Comparison of ENCODE assay signal across 19 cellular contexts in genomic region chr17:46013502-46014165, GRCh38. TPM values are rescaled to one million over a fixed set of nuclear protein-coding genes. Genes with fewer than 3 reads are reported as not detected.
DNase-seq lines count a peak whose midpoint lies in the region; ATAC-seq, FAIRE-seq and TF ChIP-seq lines count a peak whose summit lies in the region.
"Had no signal": no experiment of that assay in that cellular context is flagged by ENCODE, and none has a peak within 500 bp of the region (broad histone marks: within the 10 kb centered on the region; RNA-seq: fewer than 3 reads in every experiment).

No MANE protein-coding gene starts in this region.

- no peak for DNase-seq in activated naive CD8-positive, alpha-beta T cell treated with anti-CD3 and anti-CD28 coated beads, Interleukin-2, amount 50 U/mL, for 24 hours
- no peak for DNase-seq in activated naive CD8-positive, alpha-beta T cell treated with anti-CD3 and anti-CD28 coated beads for 36 hours
- peak; percentile 24 for DNase-seq in astrocyte of the spinal cord (ENCODE audit: low read depth, low spot score)
- peak; percentile 28 for DNase-seq in iris pigment epithelial cell (ENCODE audit: low read depth)
- no peak for DNase-seq in activated CD4-positive, alpha-beta T cell treated with anti-CD3 and anti-CD28 coated beads, Interleukin-2, amount 50 U/mL, for 4 hours
- no peak for DNase-seq in HTR-8/SVneo (ENCODE audit: insufficient read length, low spot score)
- DNase-seq in DMS 273 (lab: John Stamatoyannopoulos, UW; ENCODE audit: unreplicated experiment), result no peak
- DNase-seq: activated CD8-positive, alpha-beta memory T cell treated with anti-CD3 and anti-CD28 coated beads, Interleukin-2, amount 10 ng/mL, durations not matched to agents 7 days and 5 days; dermis blood vessel endothelial cell; DMS79; H9; NCI-H69; SHP77 treated with DMSO at 0.1 percent for 48 hours; transverse colon had no signal

- no peak for TF ChIP-seq CTCF in astrocyte of the spinal cord (IDR thresholded peaks at IDR 0.05; ENCODE audit: low read depth, low read length)

- H3K9me3 Mint-ChIP-seq in activated naive CD8-positive, alpha-beta T cell treated with anti-CD3 and anti-CD28 coated beads, Interleukin-2, amount 50 U/mL, for 24 hours, result no peaks in the 10 kb centered on the region
- no peaks in the 10 kb centered on the region for H3K9me3 Mint-ChIP-seq in activated naive CD8-positive, alpha-beta T cell treated with anti-CD3 and anti-CD28 coated beads for 36 hours
- H3K9me3 Mint-ChIP-seq: H9, nephron had no signal

- ATAC-seq in activated naive CD8-positive, alpha-beta T cell treated with anti-CD3 and anti-CD28 coated beads, Interleukin-2, amount 50 U/mL, for 24 hours, result no peak
- no peak for ATAC-seq in GM21515 (IDR thresholded peaks at IDR 0.05; ENCODE audit: unreplicated experiment)
- ATAC-seq: activated CD8-positive, alpha-beta memory T cell treated with anti-CD3 and anti-CD28 coated beads, Interleukin-2, amount 10 ng/mL, durations not matched to agents 7 days and 5 days; left lobe of liver had no signal

- H3K36me3 Mint-ChIP-seq in activated naive CD8-positive, alpha-beta T cell treated with anti-CD3 and anti-CD28 coated beads, Interleukin-2, amount 50 U/mL, for 24 hours (ENCODE audit: low read depth), result no peaks in the 10 kb centered on the region
- peaks cover 4% of the 10 kb centered on the region for H3K36me3 Mint-ChIP-seq in activated naive CD8-positive, alpha-beta T cell treated with anti-CD3 and anti-CD28 coated beads for 36 hours
- H3K36me3 Mint-ChIP-seq: activated CD8-positive, alpha-beta memory T cell treated with anti-CD3 and anti-CD28 coated beads, Interleukin-2, amount 10 ng/mL, durations not matched to agents 7 days and 5 days; activated naive CD8-positive, alpha-beta T cell had no signal

- H3K4me1 Mint-ChIP-seq in activated naive CD8-positive, alpha-beta T cell treated with anti-CD3 and anti-CD28 coated beads, Interleukin-2, amount 50 U/mL, for 24 hours, result peaks cover 3% of the 10 kb centered on the region
- peaks cover 2% of the 10 kb centered on the region for H3K4me1 Mint-ChIP-seq in activated naive CD8-positive, alpha-beta T cell treated with anti-CD3 and anti-CD28 coated beads for 36 hours
- H3K4me1 Mint-ChIP-seq: activated CD8-positive, alpha-beta memory T cell treated with anti-CD3 and anti-CD28 coated beads, Interleukin-2, amount 10 ng/mL, durations not matched to agents 7 days and 5 days had no signal

- no peak for FAIRE-seq in HTR-8/SVneo (lab: Jason Lieb, UNC)

- in situ Hi-C loops in astrocyte of the spinal cord (cut with HindIII; ENCODE audit: low sequenced_read_pairs), result no loop called here

- no peak overlapping the region for H3K4me3 Mint-ChIP-seq in activated naive CD8-positive, alpha-beta T cell treated with anti-CD3 and anti-CD28 coated beads, Interleukin-2, amount 50 U/mL, for 24 hours
- no peak overlapping the region for H3K4me3 Mint-ChIP-seq in activated naive CD8-positive, alpha-beta T cell treated with anti-CD3 and anti-CD28 coated beads for 36 hours
- H3K4me3 Mint-ChIP-seq: activated CD8-positive, alpha-beta memory T cell treated with anti-CD3 and anti-CD28 coated beads, Interleukin-2, amount 10 ng/mL, durations not matched to agents 7 days and 5 days; activated naive CD8-positive, alpha-beta T cell; nephron had no signal

- peak overlapping the region; percentile 1 for H3K27ac Mint-ChIP-seq in activated naive CD8-positive, alpha-beta T cell treated with anti-CD3 and anti-CD28 coated beads, Interleukin-2, amount 50 U/mL, for 24 hours
- H3K27ac Mint-ChIP-seq in activated naive CD8-positive, alpha-beta T cell treated with anti-CD3 and anti-CD28 coated beads for 36 hours, result no peak overlapping the region
- H3K27ac Mint-ChIP-seq: activated CD8-positive, alpha-beta memory T cell treated with anti-CD3 and anti-CD28 coated beads, Interleukin-2, amount 10 ng/mL, durations not matched to agents 7 days and 5 days; activated naive CD8-positive, alpha-beta T cell had no signal

- no peaks in the 10 kb centered on the region for H3K27me3 Mint-ChIP-seq in activated naive CD8-positive, alpha-beta T cell treated with anti-CD3 and anti-CD28 coated beads, Interleukin-2, amount 50 U/mL, for 24 hours
- no peaks in the 10 kb centered on the region for H3K27me3 Mint-ChIP-seq in activated naive CD8-positive, alpha-beta T cell treated with anti-CD3 and anti-CD28 coated beads for 36 hours
- H3K27me3 Mint-ChIP-seq: activated CD8-positive, alpha-beta memory T cell treated with anti-CD3 and anti-CD28 coated beads, Interleukin-2, amount 10 ng/mL, durations not matched to agents 7 days and 5 days; activated naive CD8-positive, alpha-beta T cell had no signal

- H3K4me3 ChIP-seq in astrocyte of the spinal cord (ENCODE audit: low read depth, low read length), result no peak overlapping the region
- H3K4me3 ChIP-seq: transverse colon had no signal

RNA-seq across cellular contexts. Expression of gene STH, which starts 14.6 kb away (rescaled TPM):
- not detected for total RNA-seq in activated naive CD8-positive, alpha-beta T cell treated with anti-CD3 and anti-CD28 coated beads for 36 hours
- total RNA-seq: activated CD8-positive, alpha-beta memory T cell treated with anti-CD3 and anti-CD28 coated beads, Interleukin-2, amount 10 ng/mL, durations not matched to agents 7 days and 5 days; dermis blood vessel endothelial cell; H9; left lobe of liver; skeletal muscle tissue; transverse colon had no signal

Comparison
In these comparisons a context has a peak if more than half of its experiments do, and no peak if none do; other contexts are left out.
1. DNase-seq: peak in astrocyte of the spinal cord (single experiment) and iris pigment epithelial cell (single experiment); none in activated naive CD8-positive, alpha-beta T cell treated with anti-CD3 and anti-CD28 coated beads, Interleukin-2, amount 50 U/mL, for 24 hours (single experiment), activated naive CD8-positive, alpha-beta T cell treated with anti-CD3 and anti-CD28 coated beads for 36 hours (single experiment), activated CD4-positive, alpha-beta T cell treated with anti-CD3 and anti-CD28 coated beads, Interleukin-2, amount 50 U/mL, for 4 hours (0 of 2), HTR-8/SVneo (single experiment) and DMS 273 (single experiment).